In genomic region chr11:73982990-73983763, GRCh38 we compare ENCODE assay signal across 8 cellular contexts. TPM values are rescaled to one million over a fixed set of nuclear protein-coding genes. Genes with fewer than 3 reads are reported as not detected.
DNase-seq lines count a peak whose midpoint lies in the region; ATAC-seq and TF ChIP-seq lines count a peak whose summit lies in the region.

No MANE protein-coding gene starts in this region.

- H3K36me3 ChIP-seq in parathyroid adenoma (ENCODE audit: control insufficient read depth, insufficient read depth, low read length) (no peaks in the 10 kb centered on the region), tibial artery (peaks cover 0 to 14% (median 0%) of the 10 kb centered on the region in 3 donors)

- H3K4me2 ChIP-seq in parathyroid adenoma (ENCODE audit: low read length): peak overlapping the region; percentile 96

- H3K4me3 Mint-ChIP-seq in activated naive CD8-positive, alpha-beta T cell treated with anti-CD3 and anti-CD28 coated beads, Interleukin-2, amount 10 ng/mL, durations not matched to agents 7 days and 5 days: peak overlapping the region; percentile 99

- H3K27me3 ChIP-seq in parathyroid adenoma (ENCODE audit: control insufficient read depth, insufficient read depth, low read length) (no peaks in the 10 kb centered on the region), tibial artery (no peaks in the 10 kb centered on the region)

- no peaks in the 10 kb centered on the region for H3K79me2 ChIP-seq in parathyroid adenoma

- no peak overlapping the region for H3K9ac ChIP-seq in parathyroid adenoma

- H2AFZ ChIP-seq in parathyroid adenoma: peak overlapping the region; percentile 82

- ATAC-seq in HG02642 (IDR thresholded peaks at IDR 0.05; ENCODE audit: poor library complexity, unreplicated experiment): peak; percentile 76
- ATAC-seq in activated naive CD8-positive, alpha-beta T cell treated with anti-CD3 and anti-CD28 coated beads, Interleukin-2, amount 10 ng/mL, durations not matched to agents 7 days and 5 days (ENCODE audit: low read depth): peak; percentile 81

- peak overlapping the region; percentile 12 for H3K27ac ChIP-seq in parathyroid adenoma
- H3K27ac ChIP-seq in tibial artery: peak overlapping the region; percentile 85 to 86

- no peaks in the 10 kb centered on the region for H3K9me3 ChIP-seq in parathyroid adenoma (ENCODE audit: control insufficient read depth, low read length)
- H3K9me3 ChIP-seq in tibial artery: no peaks in the 10 kb centered on the region

- H3K4me1 Mint-ChIP-seq in activated naive CD8-positive, alpha-beta T cell treated with anti-CD3 and anti-CD28 coated beads, Interleukin-2, amount 10 ng/mL, durations not matched to agents 7 days and 5 days: peaks cover 29% of the 10 kb centered on the region

- H3K4me1 ChIP-seq in parathyroid adenoma (no peaks in the 10 kb centered on the region), tibial artery (peaks cover 0 to 25% (median 15%) of the 10 kb centered on the region in 4 donors)

- peaks cover 30% of the 10 kb centered on the region for H3K36me3 Mint-ChIP-seq in activated naive CD8-positive, alpha-beta T cell treated with anti-CD3 and anti-CD28 coated beads, Interleukin-2, amount 10 ng/mL, durations not matched to agents 7 days and 5 days

- H3K9me3 Mint-ChIP-seq in activated naive CD8-positive, alpha-beta T cell treated with anti-CD3 and anti-CD28 coated beads, Interleukin-2, amount 10 ng/mL, durations not matched to agents 7 days and 5 days: no peaks in the 10 kb centered on the region

- peak; percentile 98 for DNase-seq in GM12865 (ENCODE audit: low read depth)
- DNase-seq in NCI-H1105 treated with DMSO at 0.1 percent for 48 hours (lab: John Stamatoyannopoulos, UW): peak; percentile 97
- DNase-seq in SKM-1 treated with dmso at 0.1 percent for 144 hours (lab: John Stamatoyannopoulos, UW; ENCODE audit: unreplicated experiment): peak; percentile 96
- DNase-seq in activated naive CD8-positive, alpha-beta T cell treated with anti-CD3 and anti-CD28 coated beads, Interleukin-2, amount 10 ng/mL, durations not matched to agents 7 days and 5 days: peak; percentile 91
- DNase-seq in cardiac septum (ENCODE audit: low spot score): peak; percentile 97
- peak; percentile 90 to 96 for DNase-seq in tibial artery

- POLR2A ChIA-PET in activated naive CD8-positive, alpha-beta T cell treated with anti-CD3 and anti-CD28 coated beads, Interleukin-2, amount 10 ng/mL, durations not matched to agents 7 days and 5 days (lab: Charles Lee): interaction anchor here (0.7 to 7.8 kb wide), 21 partner anchors 8 to 188 kb away, joined by 3 to 237 read pairs (median 7); partner anchors contain the start of genes C2CD3, PPME1 and UCP3

- H3K27me3 Mint-ChIP-seq in activated naive CD8-positive, alpha-beta T cell treated with anti-CD3 and anti-CD28 coated beads, Interleukin-2, amount 10 ng/mL, durations not matched to agents 7 days and 5 days: no peaks in the 10 kb centered on the region

- peak overlapping the region; percentile 99 for H3K27ac Mint-ChIP-seq in activated naive CD8-positive, alpha-beta T cell treated with anti-CD3 and anti-CD28 coated beads, Interleukin-2, amount 10 ng/mL, durations not matched to agents 7 days and 5 days

- TF ChIP-seq CTCF in GM12865 (IDR thresholded peaks at IDR 0.05; ENCODE audit: insufficient read depth, low read depth, low read length, missing control alignments) (no peak), parathyroid adenoma (IDR thresholded peaks at IDR 0.05) (no peak), tibial artery (IDR thresholded peaks at IDR 0.05) (no peak)

- intact Hi-C loops in cardiac septum (cut with DNase I): loop anchor here (5.0 kb wide), 1 partner anchor 34 kb away; no protein-coding TSS in a partner anchor
- intact Hi-C loops in tibial artery (cut with DNase I; ENCODE audit: low total_unique reads): loop anchor here (5.0 kb wide), 1 partner anchor 34 kb away; no protein-coding TSS in a partner anchor

- H3K4me3 ChIP-seq in GM12865 (ENCODE audit: low read depth, low read length) (peak overlapping the region; percentile 96), parathyroid adenoma (ENCODE audit: low read depth, low read length) (peak overlapping the region; percentile 78), tibial artery (peak overlapping the region; percentile 57 to 62)

RNA-seq across cellular contexts. Expression of gene UCP2, which starts 0.5 kb away (rescaled TPM):
- total RNA-seq in activated naive CD8-positive, alpha-beta T cell treated with anti-CD3 and anti-CD28 coated beads, Interleukin-2, amount 10 ng/mL, durations not matched to agents 7 days and 5 days: 100 to 1,000 TPM; 267 TPM
- 12.0 TPM for total RNA-seq in cardiac septum

RNA-seq across cellular contexts. Expression of gene UCP3, which starts 25.7 kb away (rescaled TPM):
- total RNA-seq in activated naive CD8-positive, alpha-beta T cell treated with anti-CD3 and anti-CD28 coated beads, Interleukin-2, amount 10 ng/mL, durations not matched to agents 7 days and 5 days: 1 to 10 TPM; 4.0 to 4.1 TPM
- 0.54 TPM for total RNA-seq in cardiac septum

RNA-seq across cellular contexts. Expression of gene DNAJB13, which starts 32.4 kb away (rescaled TPM):
- under 1 TPM in 1 of 2 experiments, not detected in 1; 0.47 TPM for total RNA-seq in activated naive CD8-positive, alpha-beta T cell treated with anti-CD3 and anti-CD28 coated beads, Interleukin-2, amount 10 ng/mL, durations not matched to agents 7 days and 5 days
- not detected for total RNA-seq in cardiac septum

Comparison
In these comparisons a context has a peak if more than half of its experiments do, and no peak if none do; other contexts are left out.
1. Peak in every context shown above with its lines: DNase-seq, ATAC-seq, H3K4me3 ChIP-seq and H3K27ac ChIP-seq.
2. RNA of gene UCP2, which starts 0.5 kb away (total RNA-seq): 267 TPM in activated naive CD8-positive, alpha-beta T cell treated with anti-CD3 and anti-CD28 coated beads, Interleukin-2, amount 10 ng/mL, durations not matched to agents 7 days and 5 days; 12.0 TPM in cardiac septum (single experiment); every median in the first group is over 10 times any median in the second.